In genomic region chr17:4951486-4951885, GRCh38 we compare ENCODE assay signal across 10 cellular contexts. TPM values are rescaled to one million over a fixed set of nuclear protein-coding genes. Genes with fewer than 3 reads are reported as not detected.
DNase-seq lines count a peak whose midpoint lies in the region; ATAC-seq and TF ChIP-seq lines count a peak whose summit lies in the region.
"Had no signal": no experiment of that assay in that cellular context is flagged by ENCODE, and none has a peak within 500 bp of the region (broad histone marks: within the 10 kb centered on the region; RNA-seq: fewer than 3 reads in every experiment).

No MANE protein-coding gene starts in this region.

- peak; percentile 36 to 44 for TF ChIP-seq POLR2A in gastrocnemius medialis (IDR thresholded peaks at IDR 0.05)

- H3K4me1 Mint-ChIP-seq in activated CD4-positive, alpha-beta T cell treated with anti-CD3 and anti-CD28 coated beads, Interleukin-2, amount 10 ng/mL, durations not matched to agents 7 days and 5 days = peaks cover 27% of the 10 kb centered on the region
- H3K4me1 Mint-ChIP-seq in glutamatergic neuron (ENCODE audit: low read depth, unreplicated experiment) = peaks cover 23% of the 10 kb centered on the region

- POLR2A ChIA-PET in activated CD4-positive, alpha-beta T cell treated with anti-CD3 and anti-CD28 coated beads, Interleukin-2, amount 10 ng/mL, durations not matched to agents 7 days and 5 days (lab: Charles Lee) = interaction anchor here (1.2 kb wide), 1 partner anchor 16 kb away, joined by 8 read pairs; the partner anchor contains the start of gene SPAG7

- H3K27me3 ChIP-seq in gastrocnemius medialis = no peaks in the 10 kb centered on the region

- peak; percentile 45 to 59 for ATAC-seq in gastrocnemius medialis

- DNase-seq in activated CD4-positive, alpha-beta T cell treated with anti-CD3 and anti-CD28 coated beads, Interleukin-2, amount 10 ng/mL, durations not matched to agents 7 days and 5 days = no peak
- no peak for DNase-seq in activated CD4-positive, alpha-beta T cell treated with anti-CD3 and anti-CD28 coated beads for 1 hour
- DNase-seq in RPMI8226 (peak; percentile 49), glutamatergic neuron (no peak), gastrocnemius medialis (peak; percentile 68 to 92), middle frontal gyrus (ENCODE audit: extremely low spot score, low spot score) (no peak), NCI-H1092 treated with DMSO at 0.1 percent for 48 hours (lab: John Stamatoyannopoulos, UW) (no peak), ecto neural progenitor cell (ENCODE audit: low spot score) (no peak)
- DNase-seq: NCI-H226, occipital lobe had no signal

- peak overlapping the region; percentile 78 for H3K4me3 Mint-ChIP-seq in activated CD4-positive, alpha-beta T cell treated with anti-CD3 and anti-CD28 coated beads, Interleukin-2, amount 10 ng/mL, durations not matched to agents 7 days and 5 days
- peak overlapping the region; percentile 88 for H3K4me3 Mint-ChIP-seq in glutamatergic neuron (ENCODE audit: unreplicated experiment)

- no peaks in the 10 kb centered on the region for H3K9me3 ChIP-seq in gastrocnemius medialis

- peaks cover 48 to 64% of the 10 kb centered on the region in 2 donors for H3K4me1 ChIP-seq in gastrocnemius medialis

- peak overlapping the region; percentile 96 to 100 (median 98) for H3K27ac ChIP-seq in gastrocnemius medialis

- intact Hi-C loops in gastrocnemius medialis (cut with DNase I; ENCODE audit: low total_unique reads) = loop anchor here (5.0 kb wide), 1 partner anchor 1034 kb away; the partner anchor contains the start of gene P2RX1

- no peaks in the 10 kb centered on the region for H3K27me3 Mint-ChIP-seq in activated CD4-positive, alpha-beta T cell treated with anti-CD3 and anti-CD28 coated beads, Interleukin-2, amount 10 ng/mL, durations not matched to agents 7 days and 5 days
- peaks cover 6% of the 10 kb centered on the region for H3K27me3 Mint-ChIP-seq in glutamatergic neuron (ENCODE audit: unreplicated experiment)

- H3K9me3 Mint-ChIP-seq in activated CD4-positive, alpha-beta T cell treated with anti-CD3 and anti-CD28 coated beads, Interleukin-2, amount 10 ng/mL, durations not matched to agents 7 days and 5 days = no peaks in the 10 kb centered on the region
- H3K9me3 Mint-ChIP-seq in glutamatergic neuron (ENCODE audit: unreplicated experiment) = peaks cover 17% of the 10 kb centered on the region

- TF ChIP-seq CTCF in glutamatergic neuron (IDR thresholded peaks at IDR 0.05; ENCODE audit: partially characterized antibody, unreplicated experiment) = no peak
- no peak for TF ChIP-seq CTCF in gastrocnemius medialis (IDR thresholded peaks at IDR 0.05 in 4 of 5, conservative IDR thresholded peaks at IDR 0.05 in 1 of 5)

- peak overlapping the region; percentile 95 for H3K27ac Mint-ChIP-seq in activated CD4-positive, alpha-beta T cell treated with anti-CD3 and anti-CD28 coated beads, Interleukin-2, amount 10 ng/mL, durations not matched to agents 7 days and 5 days
- H3K27ac Mint-ChIP-seq in glutamatergic neuron (ENCODE audit: unreplicated experiment) = peak overlapping the region; percentile 94

- CTCF ChIA-PET in activated CD4-positive, alpha-beta T cell treated with anti-CD3 and anti-CD28 coated beads, Interleukin-2, amount 10 ng/mL, durations not matched to agents 7 days and 5 days (lab: Charles Lee) = interaction anchor here (1.1 to 2.0 kb wide), 6 partner anchors 12 to 79 kb away, joined by 3 to 6 read pairs (median 4); partner anchors contain the start of gene SPAG7

- H3K36me3 ChIP-seq in gastrocnemius medialis = peaks cover 0 to 13% of the 10 kb centered on the region in 2 donors

- H3K4me3 ChIP-seq in gastrocnemius medialis = peak overlapping the region; percentile 85 to 99 (median 96)

- in situ Hi-C loops in gastrocnemius medialis (cut with MboI; ENCODE audit: low sequenced_read_pairs in 4 of 4) = no loop called here

- peaks cover 17% of the 10 kb centered on the region for H3K36me3 Mint-ChIP-seq in activated CD4-positive, alpha-beta T cell treated with anti-CD3 and anti-CD28 coated beads, Interleukin-2, amount 10 ng/mL, durations not matched to agents 7 days and 5 days (ENCODE audit: low read depth)
- peaks cover 5% of the 10 kb centered on the region for H3K36me3 Mint-ChIP-seq in glutamatergic neuron (ENCODE audit: unreplicated experiment)

RNA-seq across cellular contexts. Expression of gene ENO3, which starts 0.6 kb away (rescaled TPM):
- 10 to 100 TPM; 44.9 to 54.8 TPM for total RNA-seq in activated CD4-positive, alpha-beta T cell treated with anti-CD3 and anti-CD28 coated beads, Interleukin-2, amount 10 ng/mL, durations not matched to agents 7 days and 5 days
- total RNA-seq in glutamatergic neuron (ENCODE audit: unreplicated experiment) (62.1 TPM), gastrocnemius medialis (1,000 to 10,000 TPM; 1,434 to 5,473 (median 3,204) TPM)

RNA-seq across cellular contexts. Expression of gene PFN1, which starts 3.2 kb away (rescaled TPM):
- 1,000 to 10,000 TPM; 2,428 to 2,438 TPM for total RNA-seq in activated CD4-positive, alpha-beta T cell treated with anti-CD3 and anti-CD28 coated beads, Interleukin-2, amount 10 ng/mL, durations not matched to agents 7 days and 5 days
- total RNA-seq in glutamatergic neuron (ENCODE audit: unreplicated experiment) (356 TPM), gastrocnemius medialis (100 to 1,000 TPM; 304 to 750 (median 599) TPM)

RNA-seq across cellular contexts. Expression of gene RNF167, which starts 11.4 kb away (rescaled TPM):
- total RNA-seq in activated CD4-positive, alpha-beta T cell treated with anti-CD3 and anti-CD28 coated beads, Interleukin-2, amount 10 ng/mL, durations not matched to agents 7 days and 5 days = 100 to 1,000 TPM; 254 to 273 TPM
- total RNA-seq in glutamatergic neuron (ENCODE audit: unreplicated experiment) = 96.1 TPM
- total RNA-seq in gastrocnemius medialis = 10 to 100 TPM; 51.2 to 99.5 (median 75.2) TPM

RNA-seq across cellular contexts. Expression of gene SLC25A11, which starts 11.6 kb away (rescaled TPM):
- 10 to 100 TPM; 73.0 to 75.3 TPM for total RNA-seq in activated CD4-positive, alpha-beta T cell treated with anti-CD3 and anti-CD28 coated beads, Interleukin-2, amount 10 ng/mL, durations not matched to agents 7 days and 5 days
- total RNA-seq in glutamatergic neuron (ENCODE audit: unreplicated experiment) (72.2 TPM), gastrocnemius medialis (100 to 1,000 TPM in 2 of 4 donors, 10 to 100 TPM in 2; 52.6 to 106 (median 81.7) TPM)

RNA-seq across cellular contexts. Expression of gene SPAG7, which starts 16.1 kb away (rescaled TPM):
- 10 to 100 TPM; 47.7 to 53.6 TPM for total RNA-seq in activated CD4-positive, alpha-beta T cell treated with anti-CD3 and anti-CD28 coated beads, Interleukin-2, amount 10 ng/mL, durations not matched to agents 7 days and 5 days
- total RNA-seq in glutamatergic neuron (ENCODE audit: unreplicated experiment) (69.6 TPM), gastrocnemius medialis (100 to 1,000 TPM in 1 of 4 donors, 10 to 100 TPM in 3; 78.6 to 114 (median 91.0) TPM)

Comparison
In these comparisons a context has a peak if more than half of its experiments do, and no peak if none do; other contexts are left out.
1. DNase-seq: peak in RPMI8226 (single experiment) and gastrocnemius medialis (2 of 2); none in activated CD4-positive, alpha-beta T cell treated with anti-CD3 and anti-CD28 coated beads, Interleukin-2, amount 10 ng/mL, durations not matched to agents 7 days and 5 days (single experiment), activated CD4-positive, alpha-beta T cell treated with anti-CD3 and anti-CD28 coated beads for 1 hour (single experiment), glutamatergic neuron (single experiment), middle frontal gyrus (single experiment), NCI-H1092 treated with DMSO at 0.1 percent for 48 hours (single experiment) and ecto neural progenitor cell (single experiment).
2. RNA of gene ENO3, which starts 0.6 kb away (total RNA-seq): 1,434 to 5,473 TPM in gastrocnemius medialis; 62.1 TPM in glutamatergic neuron (single experiment) and 44.9 to 54.8 TPM in activated CD4-positive, alpha-beta T cell treated with anti-CD3 and anti-CD28 coated beads, Interleukin-2, amount 10 ng/mL, durations not matched to agents 7 days and 5 days; every median in the first group is over 10 times any median in the second.